1 cellular context compared by ENCODE assay signal in genomic region chr3:167734498-167735232, GRCh38.
A peak's percentile ranks its signal among the peaks of the same experiment; 100 is the strongest.
TF ChIP-seq lines count a peak whose summit lies in the region.

TSS of gene PDCD10 (minus strand) at chr3:167734892. CDS start at chr3:167720157, 14,735 bp downstream.

TF ChIP-seq in HepG2, 621 proteins besides CTCF, POLR2A, EP300 and RAD21 (continued from another document and continues in another):
- TF ChIP-seq, protein P1, sequence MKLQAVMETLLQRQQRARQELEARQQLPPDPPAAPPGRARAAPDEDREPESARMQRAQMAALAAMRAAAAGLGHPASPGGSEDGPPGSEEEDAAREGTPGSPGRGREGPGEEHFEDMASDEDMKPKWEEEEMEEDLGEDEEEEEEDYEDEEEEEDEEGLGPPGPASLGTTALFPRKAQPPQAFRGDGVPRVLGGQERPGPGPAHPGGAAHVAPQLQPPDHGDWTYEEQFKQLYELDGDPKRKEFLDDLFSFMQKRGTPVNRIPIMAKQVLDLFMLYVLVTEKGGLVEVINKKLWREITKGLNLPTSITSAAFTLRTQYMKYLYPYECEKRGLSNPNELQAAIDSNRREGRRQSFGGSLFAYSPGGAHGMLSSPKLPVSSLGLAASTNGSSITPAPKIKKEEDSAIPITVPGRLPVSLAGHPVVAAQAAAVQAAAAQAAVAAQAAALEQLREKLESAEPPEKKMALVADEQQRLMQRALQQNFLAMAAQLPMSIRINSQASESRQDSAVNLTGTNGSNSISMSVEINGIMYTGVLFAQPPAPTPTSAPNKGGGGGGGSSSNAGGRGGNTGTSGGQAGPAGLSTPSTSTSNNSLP (IDR thresholded peaks at IDR 0.05; ENCODE audit: low read depth, low read length), result no peak
- no peak for TF ChIP-seq MATR3 (CRISPR knock-in tag; IDR thresholded peaks at IDR 0.05)
- TF ChIP-seq ZNF660 (CRISPR knock-in tag; IDR thresholded peaks at IDR 0.05; ENCODE audit: borderline replicate concordance, low read depth), result no peak
- TF ChIP-seq, protein P2, sequence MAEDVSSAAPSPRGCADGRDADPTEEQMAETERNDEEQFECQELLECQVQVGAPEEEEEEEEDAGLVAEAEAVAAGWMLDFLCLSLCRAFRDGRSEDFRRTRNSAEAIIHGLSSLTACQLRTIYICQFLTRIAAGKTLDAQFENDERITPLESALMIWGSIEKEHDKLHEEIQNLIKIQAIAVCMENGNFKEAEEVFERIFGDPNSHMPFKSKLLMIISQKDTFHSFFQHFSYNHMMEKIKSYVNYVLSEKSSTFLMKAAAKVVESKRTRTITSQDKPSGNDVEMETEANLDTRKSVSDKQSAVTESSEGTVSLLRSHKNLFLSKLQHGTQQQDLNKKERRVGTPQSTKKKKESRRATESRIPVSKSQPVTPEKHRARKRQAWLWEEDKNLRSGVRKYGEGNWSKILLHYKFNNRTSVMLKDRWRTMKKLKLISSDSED (CRISPR knock-in tag; IDR thresholded peaks at IDR 0.05), result no peak
- no peak; the same call in 1 of the 2 replicates for TF ChIP-seq ZNF737 (CRISPR knock-in tag; IDR thresholded peaks at IDR 0.05; ENCODE audit: borderline replicate concordance)
- TF ChIP-seq, protein P3, sequence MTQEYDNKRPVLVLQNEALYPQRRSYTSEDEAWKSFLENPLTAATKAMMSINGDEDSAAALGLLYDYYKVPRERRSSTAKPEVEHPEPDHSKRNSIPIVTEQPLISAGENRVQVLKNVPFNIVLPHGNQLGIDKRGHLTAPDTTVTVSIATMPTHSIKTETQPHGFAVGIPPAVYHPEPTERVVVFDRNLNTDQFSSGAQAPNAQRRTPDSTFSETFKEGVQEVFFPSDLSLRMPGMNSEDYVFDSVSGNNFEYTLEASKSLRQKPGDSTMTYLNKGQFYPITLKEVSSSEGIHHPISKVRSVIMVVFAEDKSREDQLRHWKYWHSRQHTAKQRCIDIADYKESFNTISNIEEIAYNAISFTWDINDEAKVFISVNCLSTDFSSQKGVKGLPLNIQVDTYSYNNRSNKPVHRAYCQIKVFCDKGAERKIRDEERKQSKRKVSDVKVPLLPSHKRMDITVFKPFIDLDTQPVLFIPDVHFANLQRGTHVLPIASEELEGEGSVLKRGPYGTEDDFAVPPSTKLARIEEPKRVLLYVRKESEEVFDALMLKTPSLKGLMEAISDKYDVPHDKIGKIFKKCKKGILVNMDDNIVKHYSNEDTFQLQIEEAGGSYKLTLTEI (CRISPR knock-in tag; conservative IDR thresholded peaks at IDR 0.05), result no peak
- TF ChIP-seq ZNF746 (CRISPR knock-in tag; IDR thresholded peaks at IDR 0.05), result peak; percentile 91
- no peak for TF ChIP-seq PHF5A (CRISPR knock-in tag; IDR thresholded peaks at IDR 0.05; ENCODE audit: low read depth, unreplicated experiment)
- no peak for TF ChIP-seq KLF12 (CRISPR knock-in tag; IDR thresholded peaks at IDR 0.05; ENCODE audit: borderline replicate concordance)
- TF ChIP-seq WIZ (CRISPR knock-in tag; IDR thresholded peaks at IDR 0.05), result no peak; the same call in 1 of the 2 replicates
- TF ChIP-seq NFE2L2 (IDR thresholded peaks at IDR 0.05; ENCODE audit: low read length), result no peak
- no peak for TF ChIP-seq ZNF549 (CRISPR knock-in tag; IDR thresholded peaks at IDR 0.05)
- TF ChIP-seq SRSF9 (IDR thresholded peaks at IDR 0.05; ENCODE audit: borderline replicate concordance, insufficient read depth, low read depth, low read length, poor library complexity, severe bottlenecking), result no peak
- peak; percentile 87 for TF ChIP-seq THAP9 (CRISPR knock-in tag; IDR thresholded peaks at IDR 0.05; ENCODE audit: borderline replicate concordance)
- no peak for TF ChIP-seq ZNF740 (CRISPR knock-in tag; IDR thresholded peaks at IDR 0.05)
- TF ChIP-seq KDM3A (CRISPR knock-in tag; IDR thresholded peaks at IDR 0.05; ENCODE audit: low read depth), result 0 out of 2 replicates have a peak, but pooled peaks have one; percentile 39
- no peak for TF ChIP-seq SRSF4 (IDR thresholded peaks at IDR 0.05; ENCODE audit: low read depth, low read length, poor library complexity, severe bottlenecking)
- no peak for TF ChIP-seq ZNF446 (CRISPR knock-in tag; IDR thresholded peaks at IDR 0.05)
- TF ChIP-seq RBAK (CRISPR knock-in tag; IDR thresholded peaks at IDR 0.05), result no peak
- peak; percentile 72; the same call in 1 of the 2 replicates for TF ChIP-seq YEATS2 (CRISPR knock-in tag; IDR thresholded peaks at IDR 0.05; ENCODE audit: borderline replicate concordance)
- TF ChIP-seq SMAD9 (CRISPR knock-in tag; IDR thresholded peaks at IDR 0.05), result no peak
- no peak for TF ChIP-seq ZNF282 (IDR thresholded peaks at IDR 0.05; ENCODE audit: partially characterized antibody)
- TF ChIP-seq CCAR2 (optimal IDR thresholded peaks at IDR 0.05; ENCODE audit: low read depth, low read length), result no peak
- peak; percentile 87; the same call in 1 of the 2 replicates for TF ChIP-seq ZNF605 (CRISPR knock-in tag; IDR thresholded peaks at IDR 0.05)
- TF ChIP-seq ZNF543 (CRISPR knock-in tag; IDR thresholded peaks at IDR 0.05), result no peak
- peak; percentile 55 for TF ChIP-seq POGZ (CRISPR knock-in tag; IDR thresholded peaks at IDR 0.05)
- no peak for TF ChIP-seq MBD4 (IDR thresholded peaks at IDR 0.05; ENCODE audit: borderline replicate concordance, low read length)
- no peak for TF ChIP-seq STAG1 (CRISPR knock-in tag; IDR thresholded peaks at IDR 0.05)
- TF ChIP-seq ZNF841 (CRISPR knock-in tag; IDR thresholded peaks at IDR 0.05; ENCODE audit: borderline replicate concordance), result no peak; the same call in 1 of the 2 replicates
- no peak for TF ChIP-seq JDP2 (CRISPR knock-in tag; IDR thresholded peaks at IDR 0.05; ENCODE audit: borderline replicate concordance)
- no peak for TF ChIP-seq ZNF367 (CRISPR knock-in tag; IDR thresholded peaks at IDR 0.05; ENCODE audit: borderline replicate concordance)
- TF ChIP-seq ZFP36L1 (CRISPR knock-in tag; IDR thresholded peaks at IDR 0.05), result 0 out of 2 replicates have a peak, but pooled peaks have one; percentile 62
- no peak for TF ChIP-seq ZFP82 (CRISPR knock-in tag; IDR thresholded peaks at IDR 0.05; ENCODE audit: borderline replicate concordance)
- TF ChIP-seq HMG20B (CRISPR knock-in tag; conservative IDR thresholded peaks at IDR 0.05), result no peak
- peak; percentile 59 for TF ChIP-seq ONECUT2 (CRISPR knock-in tag; IDR thresholded peaks at IDR 0.05)
- TF ChIP-seq ERF (CRISPR knock-in tag; IDR thresholded peaks at IDR 0.05), result no peak
- TF ChIP-seq SIN3B (IDR thresholded peaks at IDR 0.05; ENCODE audit: low read length), result no peak
- no peak for TF ChIP-seq ZNF646 (CRISPR knock-in tag; IDR thresholded peaks at IDR 0.05)
- TF ChIP-seq PCBP1 (IDR thresholded peaks at IDR 0.05; ENCODE audit: borderline replicate concordance, low read depth, low read length), result peak; percentile 79; the same call in 1 of the 2 replicates
- TF ChIP-seq SATB2 (CRISPR knock-in tag; IDR thresholded peaks at IDR 0.05), result no peak
- peak; percentile 81 for TF ChIP-seq ZMYM4 (CRISPR knock-in tag; IDR thresholded peaks at IDR 0.05)
- TF ChIP-seq, protein P4, sequence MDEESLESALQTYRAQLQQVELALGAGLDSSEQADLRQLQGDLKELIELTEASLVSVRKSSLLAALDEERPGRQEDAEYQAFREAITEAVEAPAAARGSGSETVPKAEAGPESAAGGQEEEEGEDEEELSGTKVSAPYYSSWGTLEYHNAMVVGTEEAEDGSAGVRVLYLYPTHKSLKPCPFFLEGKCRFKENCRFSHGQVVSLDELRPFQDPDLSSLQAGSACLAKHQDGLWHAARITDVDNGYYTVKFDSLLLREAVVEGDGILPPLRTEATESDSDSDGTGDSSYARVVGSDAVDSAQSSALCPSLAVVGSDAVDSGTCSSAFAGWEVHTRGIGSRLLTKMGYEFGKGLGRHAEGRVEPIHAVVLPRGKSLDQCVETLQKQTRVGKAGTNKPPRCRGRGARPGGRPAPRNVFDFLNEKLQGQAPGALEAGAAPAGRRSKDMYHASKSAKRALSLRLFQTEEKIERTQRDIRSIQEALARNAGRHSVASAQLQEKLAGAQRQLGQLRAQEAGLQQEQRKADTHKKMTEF (CRISPR knock-in tag; IDR thresholded peaks at IDR 0.05), result no peak
- no peak; the same call in 1 of the 2 replicates for TF ChIP-seq ZFP37 (CRISPR knock-in tag; IDR thresholded peaks at IDR 0.05; ENCODE audit: borderline replicate concordance)
- TF ChIP-seq XRCC5 (optimal IDR thresholded peaks at IDR 0.05; ENCODE audit: low read length), result peak; percentile 65
- TF ChIP-seq SMAD3 (CRISPR knock-in tag; IDR thresholded peaks at IDR 0.05), result peak; percentile 78; the same call in 1 of the 2 replicates
- peak; percentile 35; the same call in 1 of the 2 replicates for TF ChIP-seq ZBTB38 (CRISPR knock-in tag; IDR thresholded peaks at IDR 0.05)
- TF ChIP-seq TP53 (CRISPR knock-in tag; conservative IDR thresholded peaks at IDR 0.05), result no peak
- peak; percentile 59; the same call in 1 of the 2 replicates for TF ChIP-seq KLF15 (CRISPR knock-in tag; IDR thresholded peaks at IDR 0.05; ENCODE audit: borderline replicate concordance)
- no peak; the same call in 1 of the 2 replicates for TF ChIP-seq NR1H2 (CRISPR knock-in tag; IDR thresholded peaks at IDR 0.05; ENCODE audit: borderline replicate concordance, low read depth)
- no peak for TF ChIP-seq ZNF629 (CRISPR knock-in tag; conservative IDR thresholded peaks at IDR 0.05)
- TF ChIP-seq ATF7-NPFF (CRISPR knock-in tag; IDR thresholded peaks at IDR 0.05; ENCODE audit: low read depth), result 0 out of 2 replicates have a peak, but pooled peaks have one; percentile 76
- TF ChIP-seq ZNF768 (CRISPR knock-in tag; IDR thresholded peaks at IDR 0.05), result peak; percentile 56; the same call in 1 of the 2 replicates
- TF ChIP-seq ZNF782 (CRISPR knock-in tag; IDR thresholded peaks at IDR 0.05; ENCODE audit: borderline replicate concordance), result no peak; the same call in 1 of the 2 replicates
- no peak for TF ChIP-seq ZNF569 (CRISPR knock-in tag; IDR thresholded peaks at IDR 0.05; ENCODE audit: borderline replicate concordance)
- TF ChIP-seq PTBP1 (IDR thresholded peaks at IDR 0.05; ENCODE audit: low read depth, low read length, poor library complexity, severe bottlenecking), result no peak
- no peak for TF ChIP-seq POLR2AphosphoS2 (IDR thresholded peaks at IDR 0.05; ENCODE audit: low read depth, low read length)
